17 cellular contexts compared by ENCODE assay signal in the genomic region with DNA sequence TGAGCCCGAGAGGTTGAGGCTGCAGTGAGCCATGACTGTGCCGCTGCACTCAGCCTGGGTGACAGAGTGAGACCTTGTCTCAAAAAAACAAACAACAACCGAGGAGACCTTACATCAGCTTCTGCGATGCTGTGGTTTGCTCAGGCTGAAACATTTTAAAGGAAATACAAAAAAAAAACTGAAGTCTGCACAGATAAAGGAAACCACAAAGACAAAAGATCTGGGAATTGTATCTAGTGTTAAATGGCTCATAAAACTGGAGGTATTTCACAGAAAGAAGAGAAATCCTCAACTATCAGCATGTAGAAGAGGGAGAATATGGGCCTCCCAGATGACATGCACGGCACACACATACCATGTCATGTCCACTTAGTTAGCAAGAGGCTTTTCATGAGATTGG.
DNase-seq lines count a peak whose midpoint lies in the region; ATAC-seq and TF ChIP-seq lines count a peak whose summit lies in the region.
"Had no signal": no experiment of that assay in that cellular context is flagged by ENCODE, and none has a peak within 500 bp of the region (broad histone marks: within the 10 kb centered on the region; RNA-seq: fewer than 3 reads in every experiment).

No MANE protein-coding gene starts in this region.

- TF ChIP-seq CTCF in endodermal cell (conservative IDR thresholded peaks at IDR 0.05), result no peak

- peaks cover 68% of the 10 kb centered on the region for H3K36me3 ChIP-seq in endodermal cell (ENCODE audit: control insufficient read depth, insufficient read depth, low read length)

- intact Hi-C loops in activated CD4-positive, alpha-beta T cell treated with anti-CD3 and anti-CD28 coated beads, Interleukin-2, amount 10 ng/mL, durations not matched to agents 24 days and 14 days (cut with micrococcal nuclease), result no loop called here

- peak overlapping the region; percentile 63 for H3K4me3 Mint-ChIP-seq in activated CD4-positive, alpha-beta T cell treated with anti-CD3 and anti-CD28 coated beads, Interleukin-2, amount 10 ng/mL, durations not matched to agents 24 days and 14 days
- H3K4me3 Mint-ChIP-seq in activated T-helper 17 cell treated with anti-CD3 and anti-CD28 coated beads, Interleukin-2, amount 50 U/mL, for 72 hours, result no peak overlapping the region
- H3K4me3 Mint-ChIP-seq in endodermal cell, result no peak overlapping the region
- H3K4me3 Mint-ChIP-seq: H9, WTC11 had no signal

- no peaks in the 10 kb centered on the region for H3K27me3 Mint-ChIP-seq in activated CD4-positive, alpha-beta T cell treated with anti-CD3 and anti-CD28 coated beads, Interleukin-2, amount 10 ng/mL, durations not matched to agents 24 days and 14 days
- no peaks in the 10 kb centered on the region for H3K27me3 Mint-ChIP-seq in activated T-helper 17 cell treated with anti-CD3 and anti-CD28 coated beads, Interleukin-2, amount 50 U/mL, for 72 hours
- H3K27me3 Mint-ChIP-seq in endodermal cell (ENCODE audit: insufficient read depth), result no peaks in the 10 kb centered on the region

- 92 to 93% methylated on average over 2 to 5 of the region's 5 CpGs for WGBS in endodermal cell (ENCODE audit: insufficient coverage in 1 of 2, insufficient read length in 1 of 2), 2 experiments

- H3K27me3 ChIP-seq in endodermal cell (ENCODE audit: control insufficient read depth, insufficient read depth, low read length, poor library complexity, severe bottlenecking), result no peaks in the 10 kb centered on the region
- H3K27me3 ChIP-seq: thyroid gland had no signal

- H3K9me3 Mint-ChIP-seq in activated CD4-positive, alpha-beta T cell treated with anti-CD3 and anti-CD28 coated beads, Interleukin-2, amount 10 ng/mL, durations not matched to agents 24 days and 14 days, result no peaks in the 10 kb centered on the region
- no peaks in the 10 kb centered on the region for H3K9me3 Mint-ChIP-seq in activated T-helper 17 cell treated with anti-CD3 and anti-CD28 coated beads, Interleukin-2, amount 50 U/mL, for 72 hours
- H3K9me3 Mint-ChIP-seq in endodermal cell, result no peaks in the 10 kb centered on the region
- H3K9me3 Mint-ChIP-seq: H9, WTC11 had no signal

- in situ Hi-C loops in KBM-7 (cut with MboI; ENCODE audit: low pct_unique_long_range_greater_than_20kb, low sequenced_read_pairs), result no loop called here

- no peak for ATAC-seq in activated T-helper 17 cell treated with anti-CD3 and anti-CD28 coated beads, Interleukin-2, amount 50 U/mL, for 72 hours (replicated peaks)
- ATAC-seq in GM19467 (IDR thresholded peaks at IDR 0.05; ENCODE audit: unreplicated experiment) (no peak), GM18870 (IDR thresholded peaks at IDR 0.05; ENCODE audit: unreplicated experiment) (no peak)
- ATAC-seq: WTC11 had no signal

- peak; percentile 71 for DNase-seq in activated CD4-positive, alpha-beta T cell treated with anti-CD3 and anti-CD28 coated beads, Interleukin-2, amount 10 ng/mL, durations not matched to agents 24 days and 14 days
- DNase-seq in activated CD4-positive, alpha-beta T cell treated with anti-CD3 and anti-CD28 coated beads for 48 hours, result no peak
- DNase-seq in KBM-7 (peak; percentile 70), left kidney (ENCODE audit: low read depth, low spot score) (peak; percentile 64), endodermal cell (no peak)
- DNase-seq: anterior cingulate cortex, H9, KG1, NCI-H1092 treated with DMSO at 0.1 percent for 48 hours, NCI-H2081, NCI-H524, occipital lobe, thyroid gland had no signal

- H3K27ac ChIP-seq in endodermal cell (ENCODE audit: low read depth, low read length), result no peak overlapping the region
- H3K27ac ChIP-seq: thyroid gland had no signal

- no peak overlapping the region for H3K9ac ChIP-seq in endodermal cell (ENCODE audit: extremely low read depth, low read length, poor library complexity, severe bottlenecking)

- H3K9me3 ChIP-seq in endodermal cell (ENCODE audit: control insufficient read depth, low read length), result no peaks in the 10 kb centered on the region
- H3K9me3 ChIP-seq: thyroid gland had no signal

- peak overlapping the region; percentile 52 for H3K27ac Mint-ChIP-seq in activated CD4-positive, alpha-beta T cell treated with anti-CD3 and anti-CD28 coated beads, Interleukin-2, amount 10 ng/mL, durations not matched to agents 24 days and 14 days
- peak overlapping the region; percentile 44 for H3K27ac Mint-ChIP-seq in activated T-helper 17 cell treated with anti-CD3 and anti-CD28 coated beads, Interleukin-2, amount 50 U/mL, for 72 hours
- no peak overlapping the region for H3K27ac Mint-ChIP-seq in endodermal cell
- H3K27ac Mint-ChIP-seq: WTC11 had no signal

- H3K4me1 Mint-ChIP-seq in activated CD4-positive, alpha-beta T cell treated with anti-CD3 and anti-CD28 coated beads, Interleukin-2, amount 10 ng/mL, durations not matched to agents 24 days and 14 days, result peaks cover 18% of the 10 kb centered on the region
- peaks cover 23% of the 10 kb centered on the region for H3K4me1 Mint-ChIP-seq in activated T-helper 17 cell treated with anti-CD3 and anti-CD28 coated beads, Interleukin-2, amount 50 U/mL, for 72 hours
- H3K4me1 Mint-ChIP-seq in endodermal cell, result no peaks in the 10 kb centered on the region
- H3K4me1 Mint-ChIP-seq: WTC11 had no signal

- peaks cover 36% of the 10 kb centered on the region for H3K36me3 Mint-ChIP-seq in activated CD4-positive, alpha-beta T cell treated with anti-CD3 and anti-CD28 coated beads, Interleukin-2, amount 10 ng/mL, durations not matched to agents 24 days and 14 days (ENCODE audit: low read depth)
- peaks cover 72% of the 10 kb centered on the region for H3K36me3 Mint-ChIP-seq in activated T-helper 17 cell treated with anti-CD3 and anti-CD28 coated beads, Interleukin-2, amount 50 U/mL, for 72 hours (ENCODE audit: low read depth)
- peaks cover 52% of the 10 kb centered on the region for H3K36me3 Mint-ChIP-seq in endodermal cell (ENCODE audit: low read depth)

- H3K4me1 ChIP-seq in endodermal cell (ENCODE audit: control insufficient read depth, insufficient read depth, low read length), result no peaks in the 10 kb centered on the region
- H3K4me1 ChIP-seq: thyroid gland had no signal

- no peak overlapping the region for H3K4me3 ChIP-seq in endodermal cell (ENCODE audit: low read length)
- H3K4me3 ChIP-seq: thyroid gland had no signal

Comparison
In these comparisons a context has a peak if more than half of its experiments do, and no peak if none do; other contexts are left out.
1. DNase-seq: peak in activated CD4-positive, alpha-beta T cell treated with anti-CD3 and anti-CD28 coated beads, Interleukin-2, amount 10 ng/mL, durations not matched to agents 24 days and 14 days (single experiment), KBM-7 (single experiment) and left kidney (single experiment); none in activated CD4-positive, alpha-beta T cell treated with anti-CD3 and anti-CD28 coated beads for 48 hours (single experiment) and endodermal cell (single experiment).